ENCODE assay signal across 29 cellular contexts in genomic region chr9:136675477-136676296, GRCh38. TPM values are rescaled to one million over a fixed set of nuclear protein-coding genes. Genes with fewer than 3 reads are reported as not detected.
DNase-seq lines count a peak whose midpoint lies in the region; ATAC-seq, FAIRE-seq and TF ChIP-seq lines count a peak whose summit lies in the region.
"Had no signal": no experiment of that assay in that cellular context is flagged by ENCODE, and none has a peak within 500 bp of the region (broad histone marks: within the 10 kb centered on the region; RNA-seq: fewer than 3 reads in every experiment).

No MANE protein-coding gene starts in this region.

- ATAC-seq in body of pancreas (peak; percentile 25), left lung (peak; percentile 6)
- ATAC-seq: psoas muscle; stimulated activated naive CD8-positive, alpha-beta T cell treated with anti-CD3 and anti-CD28 coated beads, Interleukin-15, Interleukin-2, amounts not matched to agents 100 U/mL and 50 U/mL, for 24 hours had no signal

- H3K36me3 ChIP-seq in body of pancreas (replicated peaks in 1 of 2; ENCODE audit: insufficient read depth in 1 of 2, low read depth in 2 of 2) (no peaks in the 10 kb centered on the region), left lung (peaks cover 0 to 58% of the 10 kb centered on the region in 2 donors), small intestine (ENCODE audit: control insufficient read depth in 2 of 2, insufficient read depth in 2 of 2, low read length in 2 of 2) (peaks cover 4 to 17% of the 10 kb centered on the region in 2 donors)

- peaks cover 3% of the 10 kb centered on the region for H3K36me3 Mint-ChIP-seq in progenitor cell of endocrine pancreas (ENCODE audit: insufficient read depth)
- H3K36me3 Mint-ChIP-seq: CD4-positive, CD25-positive, alpha-beta regulatory T cell had no signal

- intact Hi-C loops in body of pancreas (cut with DNase I) (no loop called here), left lung (cut with DNase I) (no loop called here)

- no peaks in the 10 kb centered on the region for H3K27me3 Mint-ChIP-seq in progenitor cell of endocrine pancreas
- H3K27me3 Mint-ChIP-seq: CD4-positive, CD25-positive, alpha-beta regulatory T cell; central memory CD8-positive, alpha-beta T cell had no signal

- H3K27me3 ChIP-seq in body of pancreas (no peaks in the 10 kb centered on the region), left lung (no peaks in the 10 kb centered on the region), small intestine (ENCODE audit: control insufficient read depth in 2 of 2, insufficient read depth in 2 of 2, low read length in 2 of 2) (no peaks in the 10 kb centered on the region)
- H3K27me3 ChIP-seq: dorsolateral prefrontal cortex, testis, vagina had no signal

- DNase-seq in NCI-H1417 (lab: John Stamatoyannopoulos, UW) (peak in 2 of 3 experiments; percentile 40 to 50), NCI-H1417 treated with DMSO at 0.1 percent for 48 hours (lab: John Stamatoyannopoulos, UW) (no peak), body of pancreas (peak in 3 of 4 donors; percentile 60 to 73 (median 61)), left lung (no peak), small intestine (peak; percentile 85), progenitor cell of endocrine pancreas (ENCODE audit: low spot score, unreplicated experiment) (no peak), COR-L47 (lab: John Stamatoyannopoulos, UW) (no peak), MV-4-11 (lab: John Stamatoyannopoulos, UW) (no peak)
- DNase-seq: activated CD4-positive, alpha-beta T cell treated with anti-CD3 and anti-CD28 coated beads for 4 hours; activated gamma-delta T cell treated with Interleukin-2 at 50 U/mL for 16 hours; activated T-cell treated with anti-CD3 and anti-CD28 coated beads, Interleukin-2, amount 50 U/mL, for 1 hour; CD4-positive, CD25-positive, alpha-beta regulatory T cell; dorsolateral prefrontal cortex; head of caudate nucleus; HFFc6; mesenchymal stem cell; NCI-H1694 treated with DMSO at 0.1 percent for 48 hours; NCI-H2227 treated with DMSO at 0.1 percent for 48 hours; NCI-H748 treated with DMSO at 0.1 percent for 48 hours; psoas muscle; stimulated activated naive CD8-positive, alpha-beta T cell treated with anti-CD3 and anti-CD28 coated beads, Interleukin-15, Interleukin-2, amounts not matched to agents 100 U/mL and 50 U/mL, for 24 hours; T-helper 2 cell; testis had no signal

- no peak for FAIRE-seq in small intestine (lab: Jason Lieb, UNC)
- FAIRE-seq: GM12891, HTR-8/SVneo had no signal

- H3K4me3 ChIP-seq in body of pancreas (no peak overlapping the region), left lung (no peak overlapping the region), small intestine (ENCODE audit: low read depth in 1 of 2, low read length in 2 of 2) (no peak overlapping the region)
- H3K4me3 ChIP-seq: dorsolateral prefrontal cortex, psoas muscle, testis, vagina had no signal

- peak in 1 of 3 donors; percentile 43 for TF ChIP-seq POLR2A in body of pancreas (IDR thresholded peaks at IDR 0.05)

- H3K4me3 Mint-ChIP-seq in progenitor cell of endocrine pancreas (ENCODE audit: low read depth), result no peak overlapping the region
- H3K4me3 Mint-ChIP-seq: CD4-positive, CD25-positive, alpha-beta regulatory T cell; central memory CD8-positive, alpha-beta T cell; HFFc6 had no signal

- no peaks in the 10 kb centered on the region for H3K9me3 ChIP-seq in body of pancreas
- H3K9me3 ChIP-seq in left lung, result no peaks in the 10 kb centered on the region
- no peaks in the 10 kb centered on the region for H3K9me3 ChIP-seq in small intestine (ENCODE audit: control insufficient read depth, low read depth)
- H3K9me3 ChIP-seq: psoas muscle, testis, vagina had no signal

- 64 to 75% methylated on average over 2 to 16 of the region's 16 CpGs for WGBS in body of pancreas, 2 donors
- 20 to 63% (median 51%) methylated on average over 11 to 16 of the region's 16 CpGs for WGBS in small intestine, 3 donors

- H3K27ac Mint-ChIP-seq in progenitor cell of endocrine pancreas, result no peak overlapping the region
- H3K27ac Mint-ChIP-seq: HFFc6 had no signal

- TF ChIP-seq CTCF in body of pancreas (IDR thresholded peaks at IDR 0.05) (no peak), left lung (IDR thresholded peaks at IDR 0.05) (no peak), progenitor cell of endocrine pancreas (IDR thresholded peaks at IDR 0.05; ENCODE audit: unreplicated experiment) (no peak)

- peak overlapping the region; percentile 58 to 80 (median 72) for H3K27ac ChIP-seq in body of pancreas
- no peak overlapping the region for H3K27ac ChIP-seq in left lung
- H3K27ac ChIP-seq in small intestine (ENCODE audit: low read depth in 1 of 2, low read length in 1 of 2), result peak overlapping the region; percentile 56 to 85
- H3K27ac ChIP-seq: 22Rv1, dorsolateral prefrontal cortex, psoas muscle, testis, vagina had no signal

- H3K4me1 Mint-ChIP-seq in progenitor cell of endocrine pancreas (ENCODE audit: low read depth), result peaks cover 4% of the 10 kb centered on the region

- no peaks in the 10 kb centered on the region for H3K9me3 Mint-ChIP-seq in progenitor cell of endocrine pancreas (ENCODE audit: low read depth)
- H3K9me3 Mint-ChIP-seq: CD4-positive, CD25-positive, alpha-beta regulatory T cell; central memory CD8-positive, alpha-beta T cell; HFFc6 had no signal

- H3K4me1 ChIP-seq in body of pancreas (peaks cover 61% of the 10 kb centered on the region), left lung (peaks cover 4 to 52% of the 10 kb centered on the region in 2 donors), small intestine (ENCODE audit: control insufficient read depth in 2 of 2, insufficient read depth in 1 of 2, low read depth in 1 of 2, low read length in 1 of 2) (peaks cover 0 to 7% of the 10 kb centered on the region in 2 donors)
- H3K4me1 ChIP-seq: testis had no signal

RNA-seq across cellular contexts. Expression of gene AGPAT2, which starts 11.6 kb away (rescaled TPM):
- total RNA-seq in body of pancreas, result 100 to 1,000 TPM in 1 of 2 donors, 10 to 100 TPM in 1; 94.2 to 275 TPM
- total RNA-seq in left lung, result 100 to 1,000 TPM; 127 to 170 TPM
- polyA plus RNA-seq in small intestine, result 100 to 1,000 TPM; 257 to 653 (median 468) TPM
- 27.7 and 28.0 TPM in 2 replicates for total RNA-seq in progenitor cell of endocrine pancreas

RNA-seq across cellular contexts. Expression of gene EGFL7, which starts 13.0 kb away (rescaled TPM):
- total RNA-seq in body of pancreas (10 to 100 TPM; 14.8 to 47.0 TPM), left lung (100 to 1,000 TPM; 105 to 165 TPM), progenitor cell of endocrine pancreas (13.5 and 16.3 TPM in 2 replicates)
- polyA plus RNA-seq in small intestine, result 100 to 1,000 TPM in 1 of 3 donors, 10 to 100 TPM in 2; 15.4 to 114 (median 16.8) TPM
- polyA plus RNA-seq: CD4-positive, CD25-positive, alpha-beta regulatory T cell had no signal

RNA-seq across cellular contexts. Expression of gene DIPK1B, which starts 36.7 kb away (rescaled TPM):
- total RNA-seq in body of pancreas, result 10 to 100 TPM in 1 of 2 donors, 1 to 10 TPM in 1; 2.0 to 25.7 TPM
- 10 to 100 TPM; 12.6 to 12.7 TPM for total RNA-seq in left lung
- polyA plus RNA-seq in small intestine, result 10 to 100 TPM in 1 of 3 donors, 1 to 10 TPM in 1, under 1 TPM in 1; 0.22 to 12.1 (median 1.1) TPM
- 51.3 and 52.9 TPM in 2 replicates for total RNA-seq in progenitor cell of endocrine pancreas
- total RNA-seq: activated CD8-positive, alpha-beta memory T cell treated with anti-CD3 and anti-CD28 coated beads for 36 hours; HFFc6 had no signal

Comparison
In these comparisons a context has a peak if more than half of its experiments do, and no peak if none do; other contexts are left out.
1. DNase-seq: peak in NCI-H1417 (2 of 3), body of pancreas (3 of 4) and small intestine (single experiment); none in NCI-H1417 treated with DMSO at 0.1 percent for 48 hours (single experiment), left lung (0 of 2), progenitor cell of endocrine pancreas (single experiment), COR-L47 (single experiment) and MV-4-11 (single experiment).
2. H3K27ac ChIP-seq: peak in body of pancreas (4 of 4) and small intestine (2 of 2); none in left lung (0 of 2).